ENCODE assay signal across 14 cellular contexts in genomic region chr3:108410531-108410984, GRCh38.
DNase-seq lines count a peak whose midpoint lies in the region; ATAC-seq and TF ChIP-seq lines count a peak whose summit lies in the region.
"Had no signal": no experiment of that assay in that cellular context is flagged by ENCODE, and none has a peak within 500 bp of the region (broad histone marks: within the 10 kb centered on the region; RNA-seq: fewer than 3 reads in every experiment).

No MANE protein-coding gene starts in this region.

- TF ChIP-seq CTCF in BE2C (IDR thresholded peaks at IDR 0.05; ENCODE audit: low read depth, low read length): no peak
- TF ChIP-seq CTCF in left lung (IDR thresholded peaks at IDR 0.05): no peak
- TF ChIP-seq CTCF in gastrocnemius medialis (IDR thresholded peaks at IDR 0.05 in 4 of 5, conservative IDR thresholded peaks at IDR 0.05 in 1 of 5): no peak
- no peak for TF ChIP-seq CTCF in Peyer's patch (IDR thresholded peaks at IDR 0.05)

- ATAC-seq in left lung: peak; percentile 67
- peak; percentile 25 to 55 for ATAC-seq in gastrocnemius medialis

- DNase-seq in BE2C (peak; percentile 50), SK-N-DZ (ENCODE audit: low spot score) (peak; percentile 32), left lung (peak; percentile 81 to 82), gastrocnemius medialis (peak; percentile 7 to 50), erythroblast (lab: John Stamatoyannopoulos, UW) (no peak), Peyer's patch (no peak), NCI-H446 treated with DMSO at 0.1 percent for 48 hours (lab: John Stamatoyannopoulos, UW) (no peak)
- no peak for DNase-seq in activated CD4-positive, alpha-beta T cell treated with anti-CD3 and anti-CD28 coated beads for 1 hour
- DNase-seq: CD4-positive, CD25-positive, alpha-beta regulatory T cell; KG1; MM.1S; NCI-H187 treated with DMSO at 0.1 percent for 48 hours; NCI-H748 treated with DMSO at 0.1 percent for 48 hours; PC-9 had no signal

- H3K4me1 ChIP-seq in BE2C (peaks cover 13% of the 10 kb centered on the region), left lung (peaks cover 5 to 12% of the 10 kb centered on the region in 2 donors), gastrocnemius medialis (no peaks in the 10 kb centered on the region), Peyer's patch (peaks cover 0 to 14% (median 0%) of the 10 kb centered on the region in 4 donors)

- H3K9me3 ChIP-seq in BE2C (no peaks in the 10 kb centered on the region), left lung (no peaks in the 10 kb centered on the region), gastrocnemius medialis (no peaks in the 10 kb centered on the region), Peyer's patch (no peaks in the 10 kb centered on the region)

- no peaks in the 10 kb centered on the region for H3K36me3 ChIP-seq in BE2C
- H3K36me3 ChIP-seq in left lung: no peaks in the 10 kb centered on the region
- no peaks in the 10 kb centered on the region for H3K36me3 ChIP-seq in gastrocnemius medialis
- H3K36me3 ChIP-seq in Peyer's patch: no peaks in the 10 kb centered on the region

- no peak overlapping the region for H3K4me3 ChIP-seq in BE2C (ENCODE audit: low read depth, low read length)
- no peak overlapping the region for H3K4me3 ChIP-seq in left lung
- no peak overlapping the region for H3K4me3 ChIP-seq in gastrocnemius medialis
- no peak overlapping the region for H3K4me3 ChIP-seq in Peyer's patch
- H3K4me3 ChIP-seq: PC-9 had no signal

- no peaks in the 10 kb centered on the region for H3K27me3 ChIP-seq in BE2C
- H3K27me3 ChIP-seq in left lung: no peaks in the 10 kb centered on the region
- H3K27me3 ChIP-seq in gastrocnemius medialis: no peaks in the 10 kb centered on the region
- H3K27me3 ChIP-seq in Peyer's patch: no peaks in the 10 kb centered on the region

- in situ Hi-C loops in gastrocnemius medialis (cut with MboI; ENCODE audit: low sequenced_read_pairs in 4 of 4): loop anchor here in 1 of 4 donors (25.0 kb wide), 1 partner anchor 473 kb away; no protein-coding TSS in a partner anchor

- no peak for TF ChIP-seq POLR2A in gastrocnemius medialis (IDR thresholded peaks at IDR 0.05)
- no peak for TF ChIP-seq POLR2A in erythroblast (IDR thresholded peaks at IDR 0.05; ENCODE audit: low read length)
- no peak for TF ChIP-seq POLR2A in Peyer's patch (IDR thresholded peaks at IDR 0.05)

- intact Hi-C loops in left lung (cut with DNase I): no loop called here
- intact Hi-C loops in gastrocnemius medialis (cut with DNase I; ENCODE audit: low total_unique reads): no loop called here

- H3K27ac ChIP-seq in left lung: peak overlapping the region in 1 of 2 donors; percentile 13
- no peak overlapping the region for H3K27ac ChIP-seq in gastrocnemius medialis
- no peak overlapping the region for H3K27ac ChIP-seq in Peyer's patch
- H3K27ac ChIP-seq: PC-9 had no signal

Comparison
In these comparisons a context has a peak if more than half of its experiments do, and no peak if none do; other contexts are left out.
1. DNase-seq: peak in BE2C (single experiment), SK-N-DZ (single experiment), left lung (2 of 2) and gastrocnemius medialis (2 of 2); none in activated CD4-positive, alpha-beta T cell treated with anti-CD3 and anti-CD28 coated beads for 1 hour (single experiment), erythroblast (0 of 2), Peyer's patch (0 of 3) and NCI-H446 treated with DMSO at 0.1 percent for 48 hours (single experiment).